13 cellular contexts compared by ENCODE assay signal in genomic region chr7:98286701-98287485, GRCh38. TPM values are rescaled to one million over a fixed set of nuclear protein-coding genes. Genes with fewer than 3 reads are reported as not detected.
DNase-seq lines count a peak whose midpoint lies in the region; ATAC-seq and TF ChIP-seq lines count a peak whose summit lies in the region.
"Had no signal": no experiment of that assay in that cellular context is flagged by ENCODE, and none has a peak within 500 bp of the region (broad histone marks: within the 10 kb centered on the region; RNA-seq: fewer than 3 reads in every experiment).

No MANE protein-coding gene starts in this region.

- no peak for TF ChIP-seq EP300 in tibial nerve (IDR thresholded peaks at IDR 0.05)

- peak overlapping the region; percentile 97 for H3K9ac ChIP-seq in PC-3 (ENCODE audit: low read length)

- H3K4me2 ChIP-seq in PC-3 (ENCODE audit: low read length): peak overlapping the region; percentile 100

- H3K27me3 ChIP-seq in PC-3 (ENCODE audit: low read length): no peaks in the 10 kb centered on the region
- no peaks in the 10 kb centered on the region for H3K27me3 ChIP-seq in tibial nerve

- H3K4me1 Mint-ChIP-seq in endothelial cell (ENCODE audit: unreplicated experiment) (peaks cover 34% of the 10 kb centered on the region), mesothelial cell of epicardium (peaks cover 38% of the 10 kb centered on the region)

- TF ChIP-seq CTCF in PC-3 (conservative IDR thresholded peaks at IDR 0.05; ENCODE audit: low read depth, low read length): no peak
- no peak for TF ChIP-seq CTCF in endothelial cell (IDR thresholded peaks at IDR 0.05; ENCODE audit: unreplicated experiment)
- TF ChIP-seq CTCF in mesothelial cell of epicardium (IDR thresholded peaks at IDR 0.05; ENCODE audit: unreplicated experiment): no peak
- no peak for TF ChIP-seq CTCF in tibial nerve (IDR thresholded peaks at IDR 0.05)

- peak overlapping the region; percentile 43 for H2AFZ ChIP-seq in PC-3 (ENCODE audit: low read length)

- intact Hi-C loops in PC-3 (cut with micrococcal nuclease): no loop called here

- WGBS in tibial nerve, 2 donors: 58 to 59% methylated on average over 20 to 21 of the region's 21 CpGs

- POLR2A ChIA-PET in PC-3 (lab: Charles Lee; ENCODE audit: unreplicated experiment): no interaction called here

- H3K27ac Mint-ChIP-seq in endothelial cell (ENCODE audit: unreplicated experiment): peak overlapping the region; percentile 30
- H3K27ac Mint-ChIP-seq in mesothelial cell of epicardium: peak overlapping the region; percentile 50
- H3K27ac Mint-ChIP-seq: activated naive CD4-positive, alpha-beta T cell treated with anti-CD3 and anti-CD28 coated beads, Interleukin-2, amount 10 ng/mL, durations not matched to agents 7 days and 5 days; endodermal cell; stimulated activated naive CD8-positive, alpha-beta T cell treated with anti-CD3 and anti-CD28 coated beads, Interleukin-15, Interleukin-2, amounts not matched to agents 100 ng/mL and 50 ng/mL, for 24 hours had no signal

- peaks cover 11% of the 10 kb centered on the region for H3K27me3 Mint-ChIP-seq in endothelial cell (ENCODE audit: unreplicated experiment)
- no peaks in the 10 kb centered on the region for H3K27me3 Mint-ChIP-seq in mesothelial cell of epicardium (ENCODE audit: low read depth)
- H3K27me3 Mint-ChIP-seq: activated naive CD4-positive, alpha-beta T cell treated with anti-CD3 and anti-CD28 coated beads, Interleukin-2, amount 10 ng/mL, durations not matched to agents 7 days and 5 days; stimulated activated naive CD8-positive, alpha-beta T cell treated with anti-CD3 and anti-CD28 coated beads, Interleukin-15, Interleukin-2, amounts not matched to agents 100 ng/mL and 50 ng/mL, for 24 hours had no signal

- H3K79me2 ChIP-seq in PC-3 (ENCODE audit: low read length): peaks cover 93% of the 10 kb centered on the region

- CTCF ChIA-PET in PC-3 (lab: Charles Lee): no interaction called here

- H3K4me3 ChIP-seq in PC-3 (ENCODE audit: low read length): peak overlapping the region; percentile 97
- H3K4me3 ChIP-seq in tibial nerve: peak overlapping the region in 1 of 4 donors; percentile 7

- peaks cover 16% of the 10 kb centered on the region for H3K36me3 Mint-ChIP-seq in endothelial cell (ENCODE audit: low read depth, unreplicated experiment)
- peaks cover 5% of the 10 kb centered on the region for H3K36me3 Mint-ChIP-seq in mesothelial cell of epicardium

- ATAC-seq in PC-3: no peak
- ATAC-seq in HG03280 (IDR thresholded peaks at IDR 0.05; ENCODE audit: unreplicated experiment): no peak
- no peak for ATAC-seq in GM21515 (IDR thresholded peaks at IDR 0.05; ENCODE audit: unreplicated experiment)
- ATAC-seq in GM18505 (IDR thresholded peaks at IDR 0.05; ENCODE audit: unreplicated experiment): no peak

- DNase-seq in PC-3: no peak
- no peak for DNase-seq in endothelial cell (ENCODE audit: low spot score)
- DNase-seq in mesothelial cell of epicardium (ENCODE audit: low spot score in 2 of 2, unreplicated experiment in 2 of 2): no peak
- no peak for DNase-seq in tibial nerve (ENCODE audit: low spot score in 2 of 2)
- no peak for DNase-seq in DMS53 treated with DMSO at 0.1 percent for 48 hours (lab: John Stamatoyannopoulos, UW; ENCODE audit: unreplicated experiment)
- DNase-seq: activated naive CD4-positive, alpha-beta T cell treated with anti-CD3 and anti-CD28 coated beads, Interleukin-2, amount 10 ng/mL, durations not matched to agents 7 days and 5 days; GF-D8; NCI-H2029 had no signal

- no peaks in the 10 kb centered on the region for H3F3A ChIP-seq in PC-3 (ENCODE audit: low read length, unreplicated experiment)

- H3K4me3 Mint-ChIP-seq in endothelial cell (ENCODE audit: unreplicated experiment) (peak overlapping the region; percentile 51), mesothelial cell of epicardium (no peak overlapping the region)
- H3K4me3 Mint-ChIP-seq: activated naive CD4-positive, alpha-beta T cell treated with anti-CD3 and anti-CD28 coated beads, Interleukin-2, amount 10 ng/mL, durations not matched to agents 7 days and 5 days; endodermal cell; stimulated activated naive CD8-positive, alpha-beta T cell treated with anti-CD3 and anti-CD28 coated beads, Interleukin-15, Interleukin-2, amounts not matched to agents 100 ng/mL and 50 ng/mL, for 24 hours had no signal

- peaks cover 9% of the 10 kb centered on the region for H4K20me1 ChIP-seq in PC-3 (ENCODE audit: low read length)

- H3K9me2 ChIP-seq in PC-3 (replicated peaks; ENCODE audit: low read length): no peaks in the 10 kb centered on the region

- H3K9me3 ChIP-seq in PC-3 (ENCODE audit: low read length): no peaks in the 10 kb centered on the region
- H3K9me3 ChIP-seq in tibial nerve: no peaks in the 10 kb centered on the region

- H3K4me1 ChIP-seq in PC-3 (ENCODE audit: insufficient read depth, low read length) (peaks cover 42% of the 10 kb centered on the region), tibial nerve (peaks cover 0 to 72% (median 55%) of the 10 kb centered on the region in 4 donors)

- no TSS peak for BruUV-seq in PC-3 (replicated peaks; lab: Mats Ljungman, UMichigan)

- peaks cover 9% of the 10 kb centered on the region for H3K36me3 ChIP-seq in PC-3 (ENCODE audit: low read depth, low read length)
- peaks cover 0 to 49% (median 0%) of the 10 kb centered on the region in 3 donors for H3K36me3 ChIP-seq in tibial nerve

- peak overlapping the region; percentile 84 for H3K27ac ChIP-seq in PC-3 (ENCODE audit: low read length)
- H3K27ac ChIP-seq in tibial nerve: peak overlapping the region in 3 of 4 donors; percentile 99

- H3K9me3 Mint-ChIP-seq in endothelial cell (ENCODE audit: unreplicated experiment) (no peaks in the 10 kb centered on the region), mesothelial cell of epicardium (no peaks in the 10 kb centered on the region)
- H3K9me3 Mint-ChIP-seq: activated naive CD4-positive, alpha-beta T cell treated with anti-CD3 and anti-CD28 coated beads, Interleukin-2, amount 10 ng/mL, durations not matched to agents 7 days and 5 days; endodermal cell; stimulated activated naive CD8-positive, alpha-beta T cell treated with anti-CD3 and anti-CD28 coated beads, Interleukin-15, Interleukin-2, amounts not matched to agents 100 ng/mL and 50 ng/mL, for 24 hours had no signal

- TF ChIP-seq POLR2A in tibial nerve (IDR thresholded peaks at IDR 0.05) (no peak), GM18505 (IDR thresholded peaks at IDR 0.05; ENCODE audit: borderline replicate concordance, extremely low read depth, insufficient read depth, insufficient read length) (no peak)

RNA-seq across cellular contexts. Expression of gene BRI3, which starts 5.4 kb away (rescaled TPM):
- 52.5 and 55.0 TPM in 2 replicates for total RNA-seq in PC-3 (2014; rRNA removed)
- total RNA-seq in endothelial cell (ENCODE audit: unreplicated experiment): 300 TPM
- total RNA-seq in mesothelial cell of epicardium: 112 to 115 TPM (median 113 TPM) in 3 replicates
- total RNA-seq in tibial nerve: 10 to 100 TPM; 33.5 to 69.0 (median 44.3) TPM

RNA-seq across cellular contexts. Expression of gene TECPR1, which starts 34.9 kb away (rescaled TPM):
- total RNA-seq in PC-3 (2014; rRNA removed) (9.4 and 11.5 TPM in 2 replicates), endothelial cell (ENCODE audit: unreplicated experiment) (129 TPM), mesothelial cell of epicardium (35.7 to 38.0 TPM (median 37.0 TPM) in 3 replicates), tibial nerve (10 to 100 TPM; 30.8 to 72.6 (median 41.2) TPM)
